In the genomic region with DNA sequence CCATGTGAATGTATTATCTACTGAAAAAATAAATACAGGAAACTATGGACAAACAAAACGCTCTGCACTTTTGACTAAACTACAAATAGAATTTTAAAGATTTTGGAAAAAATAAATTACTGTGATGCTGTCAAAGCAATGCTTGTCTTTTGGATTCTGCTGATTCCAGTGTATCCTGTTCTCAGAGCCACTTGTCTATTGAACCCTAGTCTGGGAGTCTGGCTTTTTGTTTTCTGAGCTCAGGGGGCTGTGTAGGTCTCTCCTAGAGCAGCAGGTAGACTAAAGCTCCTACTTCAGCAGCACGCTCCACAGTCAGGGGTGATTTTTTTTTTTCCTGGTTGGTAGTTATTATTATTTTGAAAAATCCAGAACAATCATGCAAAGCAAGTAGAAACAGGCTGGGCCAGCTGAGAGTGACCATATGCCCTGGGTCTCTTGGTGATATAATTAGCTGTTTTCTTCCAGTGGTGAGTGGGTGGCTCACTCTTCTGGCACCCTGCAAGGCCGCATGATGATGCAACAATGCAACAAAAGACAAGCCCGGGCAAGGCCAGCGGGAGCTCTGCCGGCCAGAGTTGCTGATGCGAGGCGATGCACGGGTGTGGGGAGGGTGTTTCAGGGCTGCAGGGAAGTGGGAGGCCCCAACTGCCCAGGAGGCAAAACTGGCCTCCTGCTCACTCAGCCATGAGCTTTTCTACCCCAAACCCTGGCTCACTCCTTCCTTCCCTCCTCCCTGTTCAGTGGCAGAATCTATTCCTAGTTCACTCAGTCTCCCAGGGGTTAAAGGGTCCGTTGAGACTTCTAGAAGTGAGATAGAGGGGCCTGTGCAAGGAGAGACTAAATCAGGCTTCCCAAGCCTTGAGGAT, we compare ENCODE assay signal across 1 cellular context.
TF ChIP-seq lines count a peak whose summit lies in the region.

No MANE protein-coding gene starts in this region.

TF ChIP-seq in GM12878, 131 proteins besides CTCF, POLR2A, EP300 and RAD21 (continues in another document):
- TF ChIP-seq, protein P1, sequence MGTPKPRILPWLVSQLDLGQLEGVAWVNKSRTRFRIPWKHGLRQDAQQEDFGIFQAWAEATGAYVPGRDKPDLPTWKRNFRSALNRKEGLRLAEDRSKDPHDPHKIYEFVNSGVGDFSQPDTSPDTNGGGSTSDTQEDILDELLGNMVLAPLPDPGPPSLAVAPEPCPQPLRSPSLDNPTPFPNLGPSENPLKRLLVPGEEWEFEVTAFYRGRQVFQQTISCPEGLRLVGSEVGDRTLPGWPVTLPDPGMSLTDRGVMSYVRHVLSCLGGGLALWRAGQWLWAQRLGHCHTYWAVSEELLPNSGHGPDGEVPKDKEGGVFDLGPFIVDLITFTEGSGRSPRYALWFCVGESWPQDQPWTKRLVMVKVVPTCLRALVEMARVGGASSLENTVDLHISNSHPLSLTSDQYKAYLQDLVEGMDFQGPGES (IDR thresholded peaks at IDR 0.05), result no peak
- TF ChIP-seq YY1 (IDR thresholded peaks at IDR 0.05; ENCODE audit: low read depth, low read length) (peak; percentile 48; the same call in 1 of the 2 replicates), ZBED1 (IDR thresholded peaks at IDR 0.05; ENCODE audit: borderline replicate concordance) (peak; percentile 94), ZNF217 (IDR thresholded peaks at IDR 0.05) (no peak), ZNF384 (IDR thresholded peaks at IDR 0.05; ENCODE audit: borderline replicate concordance, low read depth, low read length) (0 out of 2 replicates have a peak, but pooled peaks have one; percentile 27), TAF1 (IDR thresholded peaks at IDR 0.05; ENCODE audit: borderline replicate concordance, low read depth, low read length) (0 out of 2 replicates have a peak, but pooled peaks have one; percentile 5), TARDBP (IDR thresholded peaks at IDR 0.05; ENCODE audit: borderline replicate concordance) (peak; percentile 47; the same call in 1 of the 2 replicates), ESRRA (IDR thresholded peaks at IDR 0.05; ENCODE audit: low read length) (no peak), RCOR1 (conservative IDR thresholded peaks at IDR 0.05; ENCODE audit: low read depth, low read length) (peak; percentile 63; the same call in 1 of the 2 replicates), FOXM1 (IDR thresholded peaks at IDR 0.05; ENCODE audit: low read depth, low read length) (peak; percentile 77; the same call in 1 of the 2 replicates), SREBF2 (IDR thresholded peaks at IDR 0.05; ENCODE audit: low read length) (0 out of 2 replicates have a peak, but pooled peaks have one; percentile 23), ETV6 (conservative IDR thresholded peaks at IDR 0.05 in 1 of 2, IDR thresholded peaks at IDR 0.05 in 1 of 2; ENCODE audit: borderline replicate concordance in 1 of 2, low read depth in 1 of 2) (peak in 1 of 2 experiments; percentile 78; a peak in 2 of 4 replicates), ZZZ3 (IDR thresholded peaks at IDR 0.05; ENCODE audit: control insufficient read depth, insufficient read length, low read depth) (no peak), POLR2AphosphoS5 (IDR thresholded peaks at IDR 0.05; ENCODE audit: low read length) (peak; percentile 44), JUND (IDR thresholded peaks at IDR 0.05; ENCODE audit: low read depth, low read length) (peak; percentile 63; the same call in 1 of the 2 replicates), HDGF (IDR thresholded peaks at IDR 0.05) (peak; percentile 55; the same call in 1 of the 2 replicates), MTA2 (IDR thresholded peaks at IDR 0.05; ENCODE audit: low read depth) (peak; percentile 91), EED (IDR thresholded peaks at IDR 0.05; ENCODE audit: low read depth) (peak; percentile 97), NBN (IDR thresholded peaks at IDR 0.05) (peak; percentile 96), BRCA1 (IDR thresholded peaks at IDR 0.05; ENCODE audit: low read depth, low read length) (no peak), PAX8 (IDR thresholded peaks at IDR 0.05) (peak; percentile 23; the same call in 1 of the 2 replicates), ZNF207 (IDR thresholded peaks at IDR 0.05; ENCODE audit: borderline replicate concordance) (peak; percentile 34; the same call in 1 of the 2 replicates), MTA3 (IDR thresholded peaks at IDR 0.05; ENCODE audit: borderline replicate concordance, low read length) (peak; percentile 59; the same call in 1 of the 2 replicates), NR2C1 (IDR thresholded peaks at IDR 0.05) (no peak), CHD2 (IDR thresholded peaks at IDR 0.05; ENCODE audit: borderline replicate concordance, low read depth, low read length) (peak; percentile 60; the same call in 1 of the 2 replicates), BACH1 (IDR thresholded peaks at IDR 0.05; ENCODE audit: borderline replicate concordance) (peak; percentile 66; the same call in 1 of the 2 replicates), SUZ12 (IDR thresholded peaks at IDR 0.05; ENCODE audit: unreplicated experiment) (no peak), SRF (IDR thresholded peaks at IDR 0.05; ENCODE audit: low read depth in 2 of 2, low read length in 2 of 2) (no peak), CREB1 (IDR thresholded peaks at IDR 0.05; ENCODE audit: low read depth) (peak; percentile 80), IKZF2 (IDR thresholded peaks at IDR 0.05) (peak; percentile 96 to 99), RFX5 (IDR thresholded peaks at IDR 0.05; ENCODE audit: low read depth, low read length) (no peak), NFYA (IDR thresholded peaks at IDR 0.05; ENCODE audit: borderline replicate concordance, low read depth, low read length) (no peak), ATF7 (IDR thresholded peaks at IDR 0.05; ENCODE audit: low read depth) (peak; percentile 96), TBL1XR1 (IDR thresholded peaks at IDR 0.05; ENCODE audit: low read depth, low read length) (peak; percentile 89), DPF2 (IDR thresholded peaks at IDR 0.05) (peak; percentile 96), SPI1 (IDR thresholded peaks at IDR 0.05; ENCODE audit: borderline replicate concordance, insufficient read depth, low read depth, low read length) (peak; percentile 81)
- TF ChIP-seq, protein P2, sequence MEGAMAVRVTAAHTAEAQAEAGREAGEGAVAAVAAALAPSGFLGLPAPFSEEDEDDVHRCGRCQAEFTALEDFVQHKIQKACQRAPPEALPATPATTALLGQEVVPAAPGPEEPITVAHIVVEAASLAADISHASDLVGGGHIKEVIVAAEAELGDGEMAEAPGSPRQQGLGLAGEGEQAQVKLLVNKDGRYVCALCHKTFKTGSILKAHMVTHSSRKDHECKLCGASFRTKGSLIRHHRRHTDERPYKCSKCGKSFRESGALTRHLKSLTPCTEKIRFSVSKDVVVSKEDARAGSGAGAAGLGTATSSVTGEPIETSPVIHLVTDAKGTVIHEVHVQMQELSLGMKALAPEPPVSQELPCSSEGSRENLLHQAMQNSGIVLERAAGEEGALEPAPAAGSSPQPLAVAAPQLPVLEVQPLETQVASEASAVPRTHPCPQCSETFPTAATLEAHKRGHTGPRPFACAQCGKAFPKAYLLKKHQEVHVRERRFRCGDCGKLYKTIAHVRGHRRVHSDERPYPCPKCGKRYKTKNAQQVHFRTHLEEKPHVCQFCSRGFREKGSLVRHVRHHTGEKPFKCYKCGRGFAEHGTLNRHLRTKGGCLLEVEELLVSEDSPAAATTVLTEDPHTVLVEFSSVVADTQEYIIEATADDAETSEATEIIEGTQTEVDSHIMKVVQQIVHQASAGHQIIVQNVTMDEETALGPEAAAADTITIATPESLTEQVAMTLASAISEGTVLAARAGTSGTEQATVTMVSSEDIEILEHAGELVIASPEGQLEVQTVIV (IDR thresholded peaks at IDR 0.05; ENCODE audit: borderline replicate concordance, partially characterized antibody), result no peak
- TF ChIP-seq, protein P3, sequence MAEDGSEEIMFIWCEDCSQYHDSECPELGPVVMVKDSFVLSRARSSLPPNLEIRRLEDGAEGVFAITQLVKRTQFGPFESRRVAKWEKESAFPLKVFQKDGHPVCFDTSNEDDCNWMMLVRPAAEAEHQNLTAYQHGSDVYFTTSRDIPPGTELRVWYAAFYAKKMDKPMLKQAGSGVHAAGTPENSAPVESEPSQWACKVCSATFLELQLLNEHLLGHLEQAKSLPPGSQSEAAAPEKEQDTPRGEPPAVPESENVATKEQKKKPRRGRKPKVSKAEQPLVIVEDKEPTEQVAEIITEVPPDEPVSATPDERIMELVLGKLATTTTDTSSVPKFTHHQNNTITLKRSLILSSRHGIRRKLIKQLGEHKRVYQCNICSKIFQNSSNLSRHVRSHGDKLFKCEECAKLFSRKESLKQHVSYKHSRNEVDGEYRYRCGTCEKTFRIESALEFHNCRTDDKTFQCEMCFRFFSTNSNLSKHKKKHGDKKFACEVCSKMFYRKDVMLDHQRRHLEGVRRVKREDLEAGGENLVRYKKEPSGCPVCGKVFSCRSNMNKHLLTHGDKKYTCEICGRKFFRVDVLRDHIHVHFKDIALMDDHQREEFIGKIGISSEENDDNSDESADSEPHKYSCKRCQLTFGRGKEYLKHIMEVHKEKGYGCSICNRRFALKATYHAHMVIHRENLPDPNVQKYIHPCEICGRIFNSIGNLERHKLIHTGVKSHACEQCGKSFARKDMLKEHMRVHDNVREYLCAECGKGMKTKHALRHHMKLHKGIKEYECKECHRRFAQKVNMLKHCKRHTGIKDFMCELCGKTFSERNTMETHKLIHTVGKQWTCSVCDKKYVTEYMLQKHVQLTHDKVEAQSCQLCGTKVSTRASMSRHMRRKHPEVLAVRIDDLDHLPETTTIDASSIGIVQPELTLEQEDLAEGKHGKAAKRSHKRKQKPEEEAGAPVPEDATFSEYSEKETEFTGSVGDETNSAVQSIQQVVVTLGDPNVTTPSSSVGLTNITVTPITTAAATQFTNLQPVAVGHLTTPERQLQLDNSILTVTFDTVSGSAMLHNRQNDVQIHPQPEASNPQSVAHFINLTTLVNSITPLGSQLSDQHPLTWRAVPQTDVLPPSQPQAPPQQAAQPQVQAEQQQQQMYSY (CRISPR knock-in tag; IDR thresholded peaks at IDR 0.05), result no peak
- TF ChIP-seq, protein P4, sequence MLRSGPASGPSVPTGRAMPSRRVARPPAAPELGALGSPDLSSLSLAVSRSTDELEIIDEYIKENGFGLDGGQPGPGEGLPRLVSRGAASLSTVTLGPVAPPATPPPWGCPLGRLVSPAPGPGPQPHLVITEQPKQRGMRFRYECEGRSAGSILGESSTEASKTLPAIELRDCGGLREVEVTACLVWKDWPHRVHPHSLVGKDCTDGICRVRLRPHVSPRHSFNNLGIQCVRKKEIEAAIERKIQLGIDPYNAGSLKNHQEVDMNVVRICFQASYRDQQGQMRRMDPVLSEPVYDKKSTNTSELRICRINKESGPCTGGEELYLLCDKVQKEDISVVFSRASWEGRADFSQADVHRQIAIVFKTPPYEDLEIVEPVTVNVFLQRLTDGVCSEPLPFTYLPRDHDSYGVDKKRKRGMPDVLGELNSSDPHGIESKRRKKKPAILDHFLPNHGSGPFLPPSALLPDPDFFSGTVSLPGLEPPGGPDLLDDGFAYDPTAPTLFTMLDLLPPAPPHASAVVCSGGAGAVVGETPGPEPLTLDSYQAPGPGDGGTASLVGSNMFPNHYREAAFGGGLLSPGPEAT (IDR thresholded peaks at IDR 0.05; ENCODE audit: low read depth), result peak; percentile 99
- TF ChIP-seq, protein P5, sequence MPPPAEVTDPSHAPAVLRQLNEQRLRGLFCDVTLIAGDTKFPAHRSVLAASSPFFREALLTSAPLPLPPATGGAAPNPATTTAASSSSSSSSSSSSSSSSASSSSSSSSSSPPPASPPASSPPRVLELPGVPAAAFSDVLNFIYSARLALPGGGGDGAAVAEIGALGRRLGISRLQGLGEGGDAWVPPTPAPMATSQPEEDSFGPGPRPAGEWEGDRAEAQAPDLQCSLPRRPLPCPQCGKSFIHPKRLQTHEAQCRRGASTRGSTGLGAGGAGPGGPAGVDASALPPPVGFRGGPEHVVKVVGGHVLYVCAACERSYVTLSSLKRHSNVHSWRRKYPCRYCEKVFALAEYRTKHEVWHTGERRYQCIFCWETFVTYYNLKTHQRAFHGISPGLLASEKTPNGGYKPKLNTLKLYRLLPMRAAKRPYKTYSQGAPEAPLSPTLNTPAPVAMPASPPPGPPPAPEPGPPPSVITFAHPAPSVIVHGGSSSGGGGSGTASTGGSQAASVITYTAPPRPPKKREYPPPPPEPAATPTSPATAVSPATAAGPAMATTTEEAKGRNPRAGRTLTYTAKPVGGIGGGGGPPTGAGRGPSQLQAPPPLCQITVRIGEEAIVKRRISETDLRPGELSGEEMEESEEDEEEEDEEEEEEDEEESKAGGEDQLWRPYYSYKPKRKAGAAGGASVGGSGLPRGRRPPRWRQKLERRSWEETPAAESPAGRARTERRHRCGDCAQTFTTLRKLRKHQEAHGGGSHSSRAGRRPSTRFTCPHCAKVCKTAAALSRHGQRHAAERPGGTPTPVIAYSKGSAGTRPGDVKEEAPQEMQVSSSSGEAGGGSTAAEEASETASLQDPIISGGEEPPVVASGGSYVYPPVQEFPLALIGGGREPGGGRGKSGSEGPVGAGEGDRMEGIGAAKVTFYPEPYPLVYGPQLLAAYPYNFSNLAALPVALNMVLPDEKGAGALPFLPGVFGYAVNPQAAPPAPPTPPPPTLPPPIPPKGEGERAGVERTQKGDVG (CRISPR knock-in tag; IDR thresholded peaks at IDR 0.05), result no peak
- TF ChIP-seq, protein P6, sequence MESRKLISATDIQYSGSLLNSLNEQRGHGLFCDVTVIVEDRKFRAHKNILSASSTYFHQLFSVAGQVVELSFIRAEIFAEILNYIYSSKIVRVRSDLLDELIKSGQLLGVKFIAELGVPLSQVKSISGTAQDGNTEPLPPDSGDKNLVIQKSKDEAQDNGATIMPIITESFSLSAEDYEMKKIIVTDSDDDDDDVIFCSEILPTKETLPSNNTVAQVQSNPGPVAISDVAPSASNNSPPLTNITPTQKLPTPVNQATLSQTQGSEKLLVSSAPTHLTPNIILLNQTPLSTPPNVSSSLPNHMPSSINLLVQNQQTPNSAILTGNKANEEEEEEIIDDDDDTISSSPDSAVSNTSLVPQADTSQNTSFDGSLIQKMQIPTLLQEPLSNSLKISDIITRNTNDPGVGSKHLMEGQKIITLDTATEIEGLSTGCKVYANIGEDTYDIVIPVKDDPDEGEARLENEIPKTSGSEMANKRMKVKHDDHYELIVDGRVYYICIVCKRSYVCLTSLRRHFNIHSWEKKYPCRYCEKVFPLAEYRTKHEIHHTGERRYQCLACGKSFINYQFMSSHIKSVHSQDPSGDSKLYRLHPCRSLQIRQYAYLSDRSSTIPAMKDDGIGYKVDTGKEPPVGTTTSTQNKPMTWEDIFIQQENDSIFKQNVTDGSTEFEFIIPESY (IDR thresholded peaks at IDR 0.05), result no peak
- TF ChIP-seq, protein P7, sequence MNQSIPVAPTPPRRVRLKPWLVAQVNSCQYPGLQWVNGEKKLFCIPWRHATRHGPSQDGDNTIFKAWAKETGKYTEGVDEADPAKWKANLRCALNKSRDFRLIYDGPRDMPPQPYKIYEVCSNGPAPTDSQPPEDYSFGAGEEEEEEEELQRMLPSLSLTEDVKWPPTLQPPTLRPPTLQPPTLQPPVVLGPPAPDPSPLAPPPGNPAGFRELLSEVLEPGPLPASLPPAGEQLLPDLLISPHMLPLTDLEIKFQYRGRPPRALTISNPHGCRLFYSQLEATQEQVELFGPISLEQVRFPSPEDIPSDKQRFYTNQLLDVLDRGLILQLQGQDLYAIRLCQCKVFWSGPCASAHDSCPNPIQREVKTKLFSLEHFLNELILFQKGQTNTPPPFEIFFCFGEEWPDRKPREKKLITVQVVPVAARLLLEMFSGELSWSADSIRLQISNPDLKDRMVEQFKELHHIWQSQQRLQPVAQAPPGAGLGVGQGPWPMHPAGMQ (IDR thresholded peaks at IDR 0.05; ENCODE audit: borderline replicate concordance), result no peak
- TF ChIP-seq, protein P8, sequence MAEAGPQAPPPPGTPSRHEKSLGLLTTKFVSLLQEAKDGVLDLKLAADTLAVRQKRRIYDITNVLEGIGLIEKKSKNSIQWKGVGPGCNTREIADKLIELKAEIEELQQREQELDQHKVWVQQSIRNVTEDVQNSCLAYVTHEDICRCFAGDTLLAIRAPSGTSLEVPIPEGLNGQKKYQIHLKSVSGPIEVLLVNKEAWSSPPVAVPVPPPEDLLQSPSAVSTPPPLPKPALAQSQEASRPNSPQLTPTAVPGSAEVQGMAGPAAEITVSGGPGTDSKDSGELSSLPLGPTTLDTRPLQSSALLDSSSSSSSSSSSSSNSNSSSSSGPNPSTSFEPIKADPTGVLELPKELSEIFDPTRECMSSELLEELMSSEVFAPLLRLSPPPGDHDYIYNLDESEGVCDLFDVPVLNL (IDR thresholded peaks at IDR 0.05; ENCODE audit: low read depth, low read length), result no peak
